ENCODE assay signal across 8 cellular contexts in genomic region chr1:113809651-113810602, GRCh38. TPM values are rescaled to one million over a fixed set of nuclear protein-coding genes. Genes with fewer than 3 reads are reported as not detected.
DNase-seq lines count a peak whose midpoint lies in the region; ATAC-seq and TF ChIP-seq lines count a peak whose summit lies in the region.

No MANE protein-coding gene starts in this region.

- H3K27me3 Mint-ChIP-seq in activated T-helper 1 cell treated with anti-CD3 and anti-CD28 coated beads, Interleukin-12 subunit alpha, Interleukin-12 subunit beta, Interleukin-2, Interleukin-4 antibody, amounts not matched to agents 30 ng/mL and 10 ng/mL and 1 ng/mL, durations not matched to agents 14 hours and 24 hours and 36 hours (ENCODE audit: insufficient read depth): no peaks in the 10 kb centered on the region

- peaks cover 18% of the 10 kb centered on the region for H3K36me3 Mint-ChIP-seq in activated T-helper 1 cell treated with anti-CD3 and anti-CD28 coated beads, Interleukin-12 subunit alpha, Interleukin-12 subunit beta, Interleukin-2, Interleukin-4 antibody, amounts not matched to agents 30 ng/mL and 10 ng/mL and 1 ng/mL, durations not matched to agents 14 hours and 24 hours and 36 hours (ENCODE audit: low read depth)

- peak overlapping the region; percentile 58 for H3K27ac Mint-ChIP-seq in activated T-helper 1 cell treated with anti-CD3 and anti-CD28 coated beads, Interleukin-12 subunit alpha, Interleukin-12 subunit beta, Interleukin-2, Interleukin-4 antibody, amounts not matched to agents 30 ng/mL and 10 ng/mL and 1 ng/mL, durations not matched to agents 14 hours and 24 hours and 36 hours

- no peaks in the 10 kb centered on the region for H3K9me3 Mint-ChIP-seq in activated T-helper 1 cell treated with anti-CD3 and anti-CD28 coated beads, Interleukin-12 subunit alpha, Interleukin-12 subunit beta, Interleukin-2, Interleukin-4 antibody, amounts not matched to agents 30 ng/mL and 10 ng/mL and 1 ng/mL, durations not matched to agents 14 hours and 24 hours and 36 hours

- peak overlapping the region in 3 of 10 donors; percentile 93 to 97 (median 95) for H3K27ac ChIP-seq in heart right ventricle
- no peak overlapping the region for H3K27ac ChIP-seq in upper lobe of right lung

- WGBS in heart right ventricle, 2 donors: 50 to 57% methylated on average over 5 of the region's 5 CpGs

- H3K9me3 ChIP-seq in heart right ventricle (no peaks in the 10 kb centered on the region), upper lobe of right lung (no peaks in the 10 kb centered on the region)

- H3K4me1 ChIP-seq in heart right ventricle (peaks cover 0 to 46% (median 34%) of the 10 kb centered on the region in 9 donors), upper lobe of right lung (peaks cover 25% of the 10 kb centered on the region)

- DNase-seq in heart right ventricle (no peak), Right ventricle myocardium superior (no peak), kidney epithelial cell (ENCODE audit: low read depth) (no peak), upper lobe of right lung (no peak), GM10266 (ENCODE audit: extremely low spot score) (no peak), kidney glomerular epithelial cell (lab: John Stamatoyannopoulos, UW) (no peak)
- no peak for DNase-seq in activated T-helper 1 cell treated with anti-CD3 and anti-CD28 coated beads, Interleukin-12 subunit alpha, Interleukin-12 subunit beta, Interleukin-2, Interleukin-4 antibody, amounts not matched to agents 30 ng/mL and 10 ng/mL and 1 ng/mL, durations not matched to agents 14 hours and 24 hours and 36 hours (ENCODE audit: low spot score)

- ATAC-seq in heart right ventricle (no peak), Right ventricle myocardium superior (ENCODE audit: poor library complexity) (no peak), upper lobe of right lung (no peak), HG03565 (IDR thresholded peaks at IDR 0.05; ENCODE audit: unreplicated experiment) (no peak)

- peaks cover 42% of the 10 kb centered on the region for H3K4me1 Mint-ChIP-seq in activated T-helper 1 cell treated with anti-CD3 and anti-CD28 coated beads, Interleukin-12 subunit alpha, Interleukin-12 subunit beta, Interleukin-2, Interleukin-4 antibody, amounts not matched to agents 30 ng/mL and 10 ng/mL and 1 ng/mL, durations not matched to agents 14 hours and 24 hours and 36 hours (ENCODE audit: low read depth)

- no peaks in the 10 kb centered on the region for H3K27me3 ChIP-seq in heart right ventricle
- H3K27me3 ChIP-seq in kidney epithelial cell (ENCODE audit: control insufficient read depth, insufficient read depth, low read length): no peaks in the 10 kb centered on the region
- H3K27me3 ChIP-seq in upper lobe of right lung: no peaks in the 10 kb centered on the region

- H3K4me3 ChIP-seq in heart right ventricle: peak overlapping the region in 9 of 10 donors; percentile 76 to 98 (median 93)
- peak overlapping the region; percentile 73 for H3K4me3 ChIP-seq in kidney epithelial cell (ENCODE audit: low read depth, low read length)
- H3K4me3 ChIP-seq in upper lobe of right lung: peak overlapping the region; percentile 83

- no peak for TF ChIP-seq CTCF in heart right ventricle (IDR thresholded peaks at IDR 0.05)
- TF ChIP-seq CTCF in kidney epithelial cell (IDR thresholded peaks at IDR 0.05; ENCODE audit: insufficient read depth, low read length, poor library complexity, severe bottlenecking): no peak
- TF ChIP-seq CTCF in upper lobe of right lung (IDR thresholded peaks at IDR 0.05): no peak
- no peak for TF ChIP-seq CTCF in GM10266 (IDR thresholded peaks at IDR 0.05; ENCODE audit: control insufficient read depth, insufficient read depth, low read depth, missing control alignments)

- peak overlapping the region; percentile 96 for H3K4me3 Mint-ChIP-seq in activated T-helper 1 cell treated with anti-CD3 and anti-CD28 coated beads, Interleukin-12 subunit alpha, Interleukin-12 subunit beta, Interleukin-2, Interleukin-4 antibody, amounts not matched to agents 30 ng/mL and 10 ng/mL and 1 ng/mL, durations not matched to agents 14 hours and 24 hours and 36 hours

- H3K36me3 ChIP-seq in heart right ventricle: no peaks in the 10 kb centered on the region
- H3K36me3 ChIP-seq in kidney epithelial cell (ENCODE audit: control insufficient read depth, insufficient read depth, low read length): no peaks in the 10 kb centered on the region
- H3K36me3 ChIP-seq in upper lobe of right lung: no peaks in the 10 kb centered on the region

- intact Hi-C loops in heart right ventricle (cut with DNase I) (loop anchor here in 5 of 10 donors (5.0 to 10.0 kb wide), 2 partner anchors 53 to 55 kb away; partner anchors contain the start of gene PHTF1 (in 5 of the 5)), Right ventricle myocardium superior (cut with DNase I) (loop anchor here (10.0 kb wide), 1 partner anchor 55 kb away; the partner anchor contains the start of gene PHTF1), upper lobe of right lung (cut with DNase I) (no loop called here)
- intact Hi-C loops in activated T-helper 1 cell treated with anti-CD3 and anti-CD28 coated beads, Interleukin-12 subunit alpha, Interleukin-12 subunit beta, Interleukin-2, Interleukin-4 antibody, amounts not matched to agents 30 ng/mL and 10 ng/mL and 1 ng/mL, durations not matched to agents 14 hours and 24 hours and 36 hours (cut with micrococcal nuclease): loop anchor here (5.0 kb wide), 3 partner anchors 668 to 1188 kb away; partner anchors contain the start of gene PPM1J

RNA-seq across cellular contexts. Expression of gene RSBN1, which starts 2.3 kb away (rescaled TPM):
- total RNA-seq in heart right ventricle (10 to 100 TPM in 8 of 10 donors, 1 to 10 TPM in 2; 7.5 to 13.9 (median 11.8) TPM), Right ventricle myocardium superior (9.6 TPM), kidney epithelial cell (9.5 and 10.2 TPM in 2 replicates), upper lobe of right lung (23.2 TPM)
- polyA plus RNA-seq in heart right ventricle: 1 to 10 TPM; 2.1 to 5.0 TPM
- total RNA-seq in activated T-helper 1 cell treated with anti-CD3 and anti-CD28 coated beads, Interleukin-12 subunit alpha, Interleukin-12 subunit beta, Interleukin-2, Interleukin-4 antibody, amounts not matched to agents 30 ng/mL and 10 ng/mL and 1 ng/mL, durations not matched to agents 14 hours and 24 hours and 36 hours: 18.4 and 19.5 TPM in 2 replicates

RNA-seq across cellular contexts. Expression of gene PHTF1, which starts 50.6 kb away (rescaled TPM):
- total RNA-seq in heart right ventricle: 10 to 100 TPM in 5 of 10 donors, 1 to 10 TPM in 5; 7.7 to 14.8 (median 10.0) TPM
- polyA plus RNA-seq in heart right ventricle: 1 to 10 TPM; 4.9 to 8.3 TPM
- total RNA-seq in Right ventricle myocardium superior: 6.5 TPM
- total RNA-seq in activated T-helper 1 cell treated with anti-CD3 and anti-CD28 coated beads, Interleukin-12 subunit alpha, Interleukin-12 subunit beta, Interleukin-2, Interleukin-4 antibody, amounts not matched to agents 30 ng/mL and 10 ng/mL and 1 ng/mL, durations not matched to agents 14 hours and 24 hours and 36 hours: 14.7 and 16.6 TPM in 2 replicates
- 22.5 and 33.1 TPM in 2 replicates for total RNA-seq in kidney epithelial cell
- 18.9 TPM for total RNA-seq in upper lobe of right lung
